Comparison of ENCODE assay signal across 15 cellular contexts in the genomic region with DNA sequence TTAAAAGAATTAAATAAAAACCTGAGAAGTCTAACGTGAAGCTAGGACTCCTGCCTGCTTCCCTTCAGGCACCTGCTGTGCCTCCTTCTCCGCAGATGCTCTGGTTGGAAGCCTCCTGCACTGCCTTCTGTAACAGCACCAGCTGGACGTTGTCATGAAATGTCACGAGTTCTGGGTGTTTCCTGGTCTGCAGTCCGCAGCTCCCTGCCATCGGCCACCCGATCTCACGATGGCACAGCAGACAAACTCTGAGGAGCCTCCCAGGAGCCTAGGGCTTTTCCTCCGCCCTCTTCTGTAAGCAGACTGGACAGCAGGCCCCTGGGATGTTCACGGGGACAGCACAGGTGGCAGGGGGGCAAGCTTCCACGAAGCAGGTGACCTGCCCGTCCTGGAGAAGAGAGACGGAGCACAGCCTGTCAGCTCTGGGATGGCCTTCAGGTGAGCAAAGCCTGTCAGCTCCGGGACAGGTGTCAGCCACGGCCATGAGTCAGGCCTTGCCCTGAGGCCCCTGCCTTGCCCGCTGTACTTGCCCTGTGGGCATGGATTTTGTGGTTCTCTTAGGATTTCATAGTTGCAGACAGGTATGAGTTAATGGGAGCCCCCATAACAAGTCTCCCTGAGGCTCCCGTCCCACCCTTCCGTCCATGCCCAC.
"Had no signal": no experiment of that assay in that cellular context is flagged by ENCODE, and none has a peak within 500 bp of the region (broad histone marks: within the 10 kb centered on the region; RNA-seq: fewer than 3 reads in every experiment).

No MANE protein-coding gene starts in this region.

- H3K27me3 ChIP-seq: tibial artery, uterus had no signal

- H3K4me1 ChIP-seq: pancreas, uterus had no signal

- ATAC-seq: lower lobe of right lung; pancreas; stimulated activated memory B cell treated with anti-CD40 and anti-IgM and Interleukin-4, amounts not matched to agents 10 μg/mL and 1 μg/mL and 100 μg/mL, for 72 hours had no signal

- DNase-seq: activated CD4-positive, alpha-beta T cell treated with anti-CD3 and anti-CD28 coated beads for 1 hour; activated CD4-positive, alpha-beta T cell treated with anti-CD3 and anti-CD28 coated beads, Interleukin-2, amount 50 U/mL, for 4 hours; activated naive CD4-positive, alpha-beta T cell treated with anti-CD3 and anti-CD28 coated beads for 36 hours; activated T-cell treated with anti-CD3 and anti-CD28 coated beads for 4 hours; cortex of kidney; effector CD8-positive, alpha-beta T cell; foreskin fibroblast; glutamatergic neuron; kidney glomerular epithelial cell; lower lobe of right lung; midbrain; pancreas; tibial artery; uterus had no signal

- H3K36me3 ChIP-seq: pancreas, uterus had no signal

- H3K4me3 ChIP-seq: lower lobe of right lung, pancreas, tibial artery, uterus had no signal

- H3K9me3 ChIP-seq: lower lobe of right lung, pancreas, uterus had no signal

- H3K27ac ChIP-seq: lower lobe of right lung, pancreas, tibial artery, uterus had no signal
